19 cellular contexts compared by ENCODE assay signal in genomic region chr3:9935966-9936365, GRCh38. TPM values are rescaled to one million over a fixed set of nuclear protein-coding genes. Genes with fewer than 3 reads are reported as not detected.
DNase-seq lines count a peak whose midpoint lies in the region; ATAC-seq and TF ChIP-seq lines count a peak whose summit lies in the region.
"Had no signal": no experiment of that assay in that cellular context is flagged by ENCODE, and none has a peak within 500 bp of the region (broad histone marks: within the 10 kb centered on the region; RNA-seq: fewer than 3 reads in every experiment).

No MANE protein-coding gene starts in this region.

- intact Hi-C loops in right cardiac atrium (cut with DNase I) = no loop called here

- WGBS in right cardiac atrium = 88% methylated on average over 4 of the region's 4 CpGs

- H3K4me3 ChIP-seq in DND-41 (ENCODE audit: low read depth in 1 of 2, low read length in 2 of 2) (no peak overlapping the region), right cardiac atrium (ENCODE audit: low read length) (no peak overlapping the region), BE2C (ENCODE audit: low read depth, low read length) (no peak overlapping the region)
- H3K4me3 ChIP-seq: Peyer's patch had no signal

- no peaks in the 10 kb centered on the region for H3K27me3 Mint-ChIP-seq in activated T-cell treated with anti-CD3 and anti-CD28 coated beads, Interleukin-2, amount 50 U/mL, for 4 hours (ENCODE audit: low read depth)
- H3K27me3 Mint-ChIP-seq in activated T-helper 17 cell treated with anti-CD3 and anti-CD28 coated beads, Interleukin-2, amount 50 U/mL, for 72 hours = no peaks in the 10 kb centered on the region
- H3K27me3 Mint-ChIP-seq in glutamatergic neuron (ENCODE audit: unreplicated experiment) = peaks cover 5% of the 10 kb centered on the region
- no peaks in the 10 kb centered on the region for H3K27me3 Mint-ChIP-seq in stimulated activated memory B cell treated with anti-CD40 and anti-IgM and Interleukin-4, amounts not matched to agents 10 μg/mL and 1 μg/mL and 100 μg/mL, for 72 hours

- TF ChIP-seq CTCF in DND-41 (IDR thresholded peaks at IDR 0.05; ENCODE audit: borderline replicate concordance, extremely low read depth, low read length, poor library complexity, severe bottlenecking) = no peak
- TF ChIP-seq CTCF in glutamatergic neuron (IDR thresholded peaks at IDR 0.05; ENCODE audit: partially characterized antibody, unreplicated experiment) = no peak
- no peak for TF ChIP-seq CTCF in BE2C (IDR thresholded peaks at IDR 0.05; ENCODE audit: low read depth, low read length)

- peaks cover 12% of the 10 kb centered on the region for H3K79me2 ChIP-seq in DND-41 (ENCODE audit: insufficient read depth, low read length)

- H3K4me1 ChIP-seq in DND-41 (ENCODE audit: insufficient read depth, low read length) (peaks cover 40% of the 10 kb centered on the region), right cardiac atrium (ENCODE audit: control insufficient read depth, insufficient read depth, low read length) (peaks cover 9% of the 10 kb centered on the region), BE2C (no peaks in the 10 kb centered on the region; the same call in 1 of the 2 replicates)

- H3K9me3 ChIP-seq in DND-41 (ENCODE audit: insufficient read depth, low read length, severe bottlenecking) (no peaks in the 10 kb centered on the region), right cardiac atrium (ENCODE audit: control insufficient read depth, low read length) (no peaks in the 10 kb centered on the region), BE2C (no peaks in the 10 kb centered on the region)
- H3K9me3 ChIP-seq: Peyer's patch had no signal

- H3K27me3 ChIP-seq in DND-41 (ENCODE audit: insufficient read depth, low read length, poor library complexity) (no peaks in the 10 kb centered on the region), right cardiac atrium (ENCODE audit: control insufficient read depth, insufficient read depth) (no peaks in the 10 kb centered on the region), BE2C (no peaks in the 10 kb centered on the region)
- H3K27me3 ChIP-seq: Peyer's patch had no signal

- no peak overlapping the region for H3K27ac Mint-ChIP-seq in activated T-helper 17 cell treated with anti-CD3 and anti-CD28 coated beads, Interleukin-2, amount 50 U/mL, for 72 hours
- no peak overlapping the region for H3K27ac Mint-ChIP-seq in glutamatergic neuron (ENCODE audit: unreplicated experiment)
- no peak overlapping the region for H3K27ac Mint-ChIP-seq in stimulated activated memory B cell treated with anti-CD40 and anti-IgM and Interleukin-4, amounts not matched to agents 10 μg/mL and 1 μg/mL and 100 μg/mL, for 72 hours

- 0 out of 2 replicates have a peak overlapping the region, but pooled peaks have one; percentile 94 for H3K4me2 ChIP-seq in DND-41 (ENCODE audit: insufficient read depth, low read length)

- no peaks in the 10 kb centered on the region for H4K20me1 ChIP-seq in DND-41 (ENCODE audit: insufficient read depth, low read length)

- no peak for DNase-seq in activated T-cell treated with anti-CD3 and anti-CD28 coated beads, Interleukin-2, amount 50 U/mL, for 4 hours
- DNase-seq in activated T-cell treated with anti-CD3 and anti-CD28 coated beads, Interleukin-2, amount 50 U/mL, for 1 hour = no peak
- DNase-seq in DND-41 = no peak
- DNase-seq in glutamatergic neuron = no peak
- DNase-seq in right cardiac atrium = no peak
- no peak for DNase-seq in BE2C
- DNase-seq: DMS 273 treated with DMSO at 0.1 percent for 48 hours, EL, NCI-H1105 treated with DMSO at 0.1 percent for 48 hours, NCI-H187 treated with DMSO at 0.1 percent for 48 hours, NCI-H2171, NCI-H446 treated with DMSO at 0.1 percent for 48 hours, NCI-H774, Peyer's patch, Right ventricle myocardium superior had no signal

- peaks cover 34% of the 10 kb centered on the region for H3K4me1 Mint-ChIP-seq in activated T-cell treated with anti-CD3 and anti-CD28 coated beads, Interleukin-2, amount 50 U/mL, for 4 hours (ENCODE audit: low read depth)
- H3K4me1 Mint-ChIP-seq in activated T-helper 17 cell treated with anti-CD3 and anti-CD28 coated beads, Interleukin-2, amount 50 U/mL, for 72 hours = peaks cover 19% of the 10 kb centered on the region
- H3K4me1 Mint-ChIP-seq in glutamatergic neuron (ENCODE audit: low read depth, unreplicated experiment) = peaks cover 12% of the 10 kb centered on the region
- H3K4me1 Mint-ChIP-seq in stimulated activated memory B cell treated with anti-CD40 and anti-IgM and Interleukin-4, amounts not matched to agents 10 μg/mL and 1 μg/mL and 100 μg/mL, for 72 hours = peaks cover 38% of the 10 kb centered on the region

- no peaks in the 10 kb centered on the region for H3K9me3 Mint-ChIP-seq in activated T-cell treated with anti-CD3 and anti-CD28 coated beads, Interleukin-2, amount 50 U/mL, for 4 hours
- no peaks in the 10 kb centered on the region for H3K9me3 Mint-ChIP-seq in activated T-helper 17 cell treated with anti-CD3 and anti-CD28 coated beads, Interleukin-2, amount 50 U/mL, for 72 hours
- H3K9me3 Mint-ChIP-seq in glutamatergic neuron (ENCODE audit: unreplicated experiment) = peaks cover 7% of the 10 kb centered on the region
- H3K9me3 Mint-ChIP-seq in stimulated activated memory B cell treated with anti-CD40 and anti-IgM and Interleukin-4, amounts not matched to agents 10 μg/mL and 1 μg/mL and 100 μg/mL, for 72 hours = no peaks in the 10 kb centered on the region

- no peak for ATAC-seq in activated T-cell treated with anti-CD3 and anti-CD28 coated beads, Interleukin-2, amount 50 U/mL, for 4 hours
- ATAC-seq in DND-41 (ENCODE audit: insufficient read depth, low read depth) (no peak), right cardiac atrium (no peak)
- no peak for ATAC-seq in activated T-helper 17 cell treated with anti-CD3 and anti-CD28 coated beads, Interleukin-2, amount 50 U/mL, for 72 hours (replicated peaks)
- no peak for ATAC-seq in stimulated activated memory B cell treated with anti-CD40 and anti-IgM and Interleukin-4, amounts not matched to agents 10 μg/mL and 1 μg/mL and 100 μg/mL, for 72 hours
- ATAC-seq: SK-N-SH treated with all-trans-retinoic acid at 6 μM for 48 hours had no signal

- peaks cover 14% of the 10 kb centered on the region for H3K36me3 Mint-ChIP-seq in activated T-cell treated with anti-CD3 and anti-CD28 coated beads, Interleukin-2, amount 50 U/mL, for 4 hours (ENCODE audit: insufficient read depth)
- peaks cover 47% of the 10 kb centered on the region for H3K36me3 Mint-ChIP-seq in activated T-helper 17 cell treated with anti-CD3 and anti-CD28 coated beads, Interleukin-2, amount 50 U/mL, for 72 hours (ENCODE audit: low read depth)
- H3K36me3 Mint-ChIP-seq in glutamatergic neuron (ENCODE audit: unreplicated experiment) = no peaks in the 10 kb centered on the region
- H3K36me3 Mint-ChIP-seq in stimulated activated memory B cell treated with anti-CD40 and anti-IgM and Interleukin-4, amounts not matched to agents 10 μg/mL and 1 μg/mL and 100 μg/mL, for 72 hours = peaks cover 29% of the 10 kb centered on the region

- peak overlapping the region; percentile 97 for H3K4me3 Mint-ChIP-seq in activated T-cell treated with anti-CD3 and anti-CD28 coated beads, Interleukin-2, amount 50 U/mL, for 4 hours
- H3K4me3 Mint-ChIP-seq in activated T-helper 17 cell treated with anti-CD3 and anti-CD28 coated beads, Interleukin-2, amount 50 U/mL, for 72 hours = peak overlapping the region; percentile 98
- H3K4me3 Mint-ChIP-seq in glutamatergic neuron (ENCODE audit: unreplicated experiment) = peak overlapping the region; percentile 93
- H3K4me3 Mint-ChIP-seq in stimulated activated memory B cell treated with anti-CD40 and anti-IgM and Interleukin-4, amounts not matched to agents 10 μg/mL and 1 μg/mL and 100 μg/mL, for 72 hours = no peak overlapping the region

- H2AFZ ChIP-seq in DND-41 (ENCODE audit: low read depth, low read length) = no peak overlapping the region

- H3K27ac ChIP-seq in DND-41 (ENCODE audit: low read length) (no peak overlapping the region), right cardiac atrium (ENCODE audit: low read length) (no peak overlapping the region)
- H3K27ac ChIP-seq: Peyer's patch had no signal

- no peak overlapping the region for H3K9ac ChIP-seq in DND-41 (ENCODE audit: low read depth, low read length)

- H3K36me3 ChIP-seq in DND-41 (ENCODE audit: insufficient read depth, low read length) (peaks cover 18% of the 10 kb centered on the region), BE2C (no peaks in the 10 kb centered on the region)

RNA-seq across cellular contexts. Expression of gene CRELD1, which starts 2.3 kb away (rescaled TPM):
- 10 to 100 TPM; 11.0 to 15.6 (median 13.0) TPM for total RNA-seq in activated T-cell treated with anti-CD3 and anti-CD28 coated beads, Interleukin-2, amount 50 U/mL, for 4 hours
- total RNA-seq in activated T-helper 17 cell treated with anti-CD3 and anti-CD28 coated beads, Interleukin-2, amount 50 U/mL, for 72 hours = 10 to 100 TPM; 14.2 to 36.7 TPM
- total RNA-seq in glutamatergic neuron (ENCODE audit: unreplicated experiment) (92.6 TPM), right cardiac atrium (10 to 100 TPM; 59.6 to 88.4 (median 66.9) TPM)
- polyA plus RNA-seq in right cardiac atrium = 92.8 TPM
- polyA plus RNA-seq in BE2C (2012; ENCODE audit: insufficient read depth, insufficient read length, low read depth) = 45.8 TPM

RNA-seq across cellular contexts. Expression of gene PRRT3, which starts 16.2 kb away (rescaled TPM):
- total RNA-seq in activated T-cell treated with anti-CD3 and anti-CD28 coated beads, Interleukin-2, amount 50 U/mL, for 4 hours = 1 to 10 TPM; 6.7 to 7.6 (median 7.5) TPM
- total RNA-seq in activated T-helper 17 cell treated with anti-CD3 and anti-CD28 coated beads, Interleukin-2, amount 50 U/mL, for 72 hours = 1 to 10 TPM; 3.2 to 9.1 TPM
- total RNA-seq in glutamatergic neuron (ENCODE audit: unreplicated experiment) (8.9 TPM), right cardiac atrium (1 to 10 TPM; 1.4 to 2.1 (median 1.7) TPM)
- 1.2 TPM for polyA plus RNA-seq in right cardiac atrium
- 3.5 TPM for polyA plus RNA-seq in BE2C (2012; ENCODE audit: insufficient read depth, insufficient read length, low read depth)

RNA-seq across cellular contexts. Expression of gene IL17RC, which starts 19.1 kb away (rescaled TPM):
- total RNA-seq in activated T-cell treated with anti-CD3 and anti-CD28 coated beads, Interleukin-2, amount 50 U/mL, for 4 hours = under 1 TPM; 0.27 to 0.53 (median 0.40) TPM
- 1 to 10 TPM; 1.2 to 3.5 TPM for total RNA-seq in activated T-helper 17 cell treated with anti-CD3 and anti-CD28 coated beads, Interleukin-2, amount 50 U/mL, for 72 hours
- total RNA-seq in glutamatergic neuron (ENCODE audit: unreplicated experiment) (41.9 TPM), right cardiac atrium (10 to 100 TPM; 35.1 to 48.1 (median 41.9) TPM)
- polyA plus RNA-seq in right cardiac atrium = 40.4 TPM
- 6.3 TPM for polyA plus RNA-seq in BE2C (2012; ENCODE audit: insufficient read depth, insufficient read length, low read depth)

RNA-seq across cellular contexts. Expression of gene IL17RE, which starts 33.3 kb away (rescaled TPM):
- total RNA-seq in activated T-cell treated with anti-CD3 and anti-CD28 coated beads, Interleukin-2, amount 50 U/mL, for 4 hours = under 1 TPM; 0.47 to 0.73 (median 0.61) TPM
- 10 to 100 TPM in 1 of 2 donors, 1 to 10 TPM in 1; 5.9 to 20.1 TPM for total RNA-seq in activated T-helper 17 cell treated with anti-CD3 and anti-CD28 coated beads, Interleukin-2, amount 50 U/mL, for 72 hours
- total RNA-seq in glutamatergic neuron (ENCODE audit: unreplicated experiment) = 3.9 TPM
- total RNA-seq in right cardiac atrium = 1 to 10 TPM; 1.0 to 2.2 (median 1.4) TPM
- polyA plus RNA-seq in right cardiac atrium = 1.2 TPM
- polyA plus RNA-seq in BE2C (2012; ENCODE audit: insufficient read depth, insufficient read length, low read depth) = 2.9 TPM
- total RNA-seq: H4 had no signal

RNA-seq across cellular contexts. Expression of gene JAGN1, which starts 45.6 kb away (rescaled TPM):
- 10 to 100 TPM; 39.2 to 42.3 (median 41.2) TPM for total RNA-seq in activated T-cell treated with anti-CD3 and anti-CD28 coated beads, Interleukin-2, amount 50 U/mL, for 4 hours
- 10 to 100 TPM; 22.8 to 32.0 TPM for total RNA-seq in activated T-helper 17 cell treated with anti-CD3 and anti-CD28 coated beads, Interleukin-2, amount 50 U/mL, for 72 hours
- total RNA-seq in glutamatergic neuron (ENCODE audit: unreplicated experiment) = 37.8 TPM
- 10 to 100 TPM; 20.3 to 22.4 (median 20.4) TPM for total RNA-seq in right cardiac atrium
- polyA plus RNA-seq in right cardiac atrium = 26.0 TPM
- 22.8 TPM for polyA plus RNA-seq in BE2C (2012; ENCODE audit: insufficient read depth, insufficient read length, low read depth)
